In genomic region chr5:778421-778820, GRCh38 we compare ENCODE assay signal across 2 cellular contexts. TPM values are rescaled to one million over a fixed set of nuclear protein-coding genes. Genes with fewer than 3 reads are reported as not detected.
"Had no signal": no experiment of that assay in that cellular context is flagged by ENCODE, and none has a peak within 500 bp of the region (broad histone marks: within the 10 kb centered on the region; RNA-seq: fewer than 3 reads in every experiment).

No MANE protein-coding gene starts in this region.

RNA-seq across cellular contexts. Expression of gene ZDHHC11B, which starts 6.1 kb away (rescaled TPM):
- total RNA-seq: dermis microvascular lymphatic vessel endothelial cell, glomerular endothelial cell had no signal
